Comparison of ENCODE assay signal across 8 cellular contexts in the genomic region with DNA sequence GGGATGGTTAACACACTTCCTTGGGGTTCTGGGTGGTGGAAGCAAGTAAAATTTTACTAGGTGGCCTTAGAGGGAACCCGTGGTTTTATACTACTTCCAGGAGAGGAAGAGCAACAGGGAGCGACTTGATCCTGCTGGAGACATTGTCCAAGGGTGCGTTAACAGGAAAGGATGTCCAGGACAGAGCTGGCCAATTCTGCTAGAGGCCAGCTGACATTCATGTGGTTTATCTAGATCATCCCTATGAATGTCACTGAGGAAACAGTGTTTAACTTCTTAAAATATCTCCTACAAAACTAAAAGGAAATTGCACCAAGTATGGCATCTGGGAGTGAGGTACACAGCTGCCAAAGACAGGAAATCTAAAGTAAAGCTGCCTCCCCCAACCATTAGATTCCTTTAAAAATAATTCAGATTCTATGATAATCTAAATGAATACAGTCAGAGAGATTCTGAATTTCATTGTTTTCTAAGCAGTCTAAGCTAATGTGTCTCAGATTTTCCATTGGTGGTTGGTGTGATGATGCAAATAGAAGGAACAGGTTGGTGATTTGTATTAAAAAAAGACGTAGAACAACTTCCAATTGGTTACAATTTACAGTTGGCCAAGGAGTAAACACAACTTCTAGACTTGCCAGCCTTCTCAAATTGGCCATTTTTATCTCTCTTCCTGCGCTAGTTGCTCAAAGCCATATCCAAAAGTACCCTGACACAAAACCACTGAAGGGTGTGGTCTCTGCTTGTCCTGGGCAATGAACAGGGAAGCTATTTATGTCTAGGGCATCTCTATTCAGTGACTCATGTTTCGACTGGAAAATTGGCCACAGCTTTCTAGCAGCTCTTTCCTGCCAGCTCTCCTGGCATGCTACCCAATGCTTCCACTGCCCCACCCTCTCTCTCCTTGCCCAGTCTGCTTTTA.
DNase-seq lines count a peak whose midpoint lies in the region; ATAC-seq, FAIRE-seq and TF ChIP-seq lines count a peak whose summit lies in the region.

No MANE protein-coding gene starts in this region.

- no peaks in the 10 kb centered on the region for H3K36me3 Mint-ChIP-seq in activated naive CD8-positive, alpha-beta T cell treated with anti-CD3 and anti-CD28 coated beads, Interleukin-2, amount 50 U/mL, for 24 hours (ENCODE audit: low read depth)
- no peaks in the 10 kb centered on the region for H3K36me3 Mint-ChIP-seq in activated naive CD8-positive, alpha-beta T cell treated with anti-CD3 and anti-CD28 coated beads for 36 hours
- H3K36me3 Mint-ChIP-seq in activated T-helper 17 cell treated with anti-CD3 and anti-CD28 coated beads, Interleukin-2, amount 50 U/mL, for 72 hours (ENCODE audit: low read depth) = no peaks in the 10 kb centered on the region

- H3K4me1 ChIP-seq in keratinocyte (ENCODE audit: control insufficient read depth, extremely low read depth, insufficient read depth, low read length) (peaks cover 14% of the 10 kb centered on the region), colonic mucosa (no peaks in the 10 kb centered on the region)

- no peaks in the 10 kb centered on the region for H3K9me1 ChIP-seq in keratinocyte (ENCODE audit: control insufficient read depth, extremely low read depth, insufficient read depth, low read length)

- H3K9me3 ChIP-seq in keratinocyte (ENCODE audit: control insufficient read depth, low read depth, low read length) (no peaks in the 10 kb centered on the region), colonic mucosa (no peaks in the 10 kb centered on the region)

- no peak overlapping the region for H2AFZ ChIP-seq in keratinocyte (ENCODE audit: control insufficient read depth, low read length)

- H3K27me3 ChIP-seq in keratinocyte (ENCODE audit: control insufficient read depth, extremely low read depth, insufficient read depth, low read length) (no peaks in the 10 kb centered on the region), colonic mucosa (no peaks in the 10 kb centered on the region)

- H4K20me1 ChIP-seq in keratinocyte (ENCODE audit: control insufficient read depth, extremely low read depth, insufficient read depth, low read length) = no peaks in the 10 kb centered on the region

- dilution Hi-C loops in keratinocyte (cut with MboI; ENCODE audit: extremely low pct_ligation_motif_present, low sequenced_read_pairs) = no loop called here

- H3K27me3 Mint-ChIP-seq in activated naive CD8-positive, alpha-beta T cell treated with anti-CD3 and anti-CD28 coated beads, Interleukin-2, amount 50 U/mL, for 24 hours = peaks cover 1% of the 10 kb centered on the region
- no peaks in the 10 kb centered on the region for H3K27me3 Mint-ChIP-seq in activated naive CD8-positive, alpha-beta T cell treated with anti-CD3 and anti-CD28 coated beads for 36 hours
- H3K27me3 Mint-ChIP-seq in activated T-helper 17 cell treated with anti-CD3 and anti-CD28 coated beads, Interleukin-2, amount 50 U/mL, for 72 hours = no peaks in the 10 kb centered on the region

- peak; percentile 24 for ATAC-seq in activated naive CD8-positive, alpha-beta T cell treated with anti-CD3 and anti-CD28 coated beads, Interleukin-2, amount 50 U/mL, for 24 hours
- no peak for ATAC-seq in GM21526 (IDR thresholded peaks at IDR 0.05; ENCODE audit: low FRiP score, unreplicated experiment)
- ATAC-seq in activated T-helper 17 cell treated with anti-CD3 and anti-CD28 coated beads, Interleukin-2, amount 50 U/mL, for 72 hours (replicated peaks) = no peak

- DNase-seq in activated naive CD8-positive, alpha-beta T cell treated with anti-CD3 and anti-CD28 coated beads, Interleukin-2, amount 50 U/mL, for 24 hours = no peak
- no peak for DNase-seq in activated naive CD8-positive, alpha-beta T cell treated with anti-CD3 and anti-CD28 coated beads for 36 hours
- peak; percentile 8 for DNase-seq in amniotic stem cell (lab: John Stamatoyannopoulos, UW)
- peak; percentile 17 for DNase-seq in keratinocyte (ENCODE audit: low read depth, low spot score)
- no peak for DNase-seq in colonic mucosa
- DNase-seq in GF-D8 (lab: John Stamatoyannopoulos, UW) = no peak

- no peak overlapping the region for H3K4me3 Mint-ChIP-seq in activated naive CD8-positive, alpha-beta T cell treated with anti-CD3 and anti-CD28 coated beads, Interleukin-2, amount 50 U/mL, for 24 hours
- no peak overlapping the region for H3K4me3 Mint-ChIP-seq in activated naive CD8-positive, alpha-beta T cell treated with anti-CD3 and anti-CD28 coated beads for 36 hours
- H3K4me3 Mint-ChIP-seq in activated T-helper 17 cell treated with anti-CD3 and anti-CD28 coated beads, Interleukin-2, amount 50 U/mL, for 72 hours = no peak overlapping the region

- H3K4me3 ChIP-seq in keratinocyte (ENCODE audit: control insufficient read depth in 2 of 3, extremely low read depth in 1 of 3, insufficient read depth in 2 of 3, low read depth in 1 of 3, low read length in 3 of 3) (no peak overlapping the region), colonic mucosa (no peak overlapping the region)

- intact Hi-C loops in colonic mucosa (cut with DNase I) = no loop called here

- H3K36me3 ChIP-seq in keratinocyte (ENCODE audit: control insufficient read depth in 2 of 2, extremely low read depth in 1 of 2, insufficient read depth in 2 of 2, low read length in 2 of 2) (no peaks in the 10 kb centered on the region), colonic mucosa (no peaks in the 10 kb centered on the region)

- FAIRE-seq in keratinocyte (lab: Jason Lieb, UNC) = peak; percentile 98

- H3K79me2 ChIP-seq in keratinocyte (ENCODE audit: control insufficient read depth, insufficient read depth, low read length) = no peaks in the 10 kb centered on the region

- H3K4me2 ChIP-seq in keratinocyte (ENCODE audit: control insufficient read depth, extremely low read depth, insufficient read depth, low read depth, low read length) = peak overlapping the region; percentile 28

- H3K9ac ChIP-seq in keratinocyte (ENCODE audit: control insufficient read depth, extremely low read depth, insufficient read depth, low read length) (no peak overlapping the region), colonic mucosa (ENCODE audit: low read depth in 2 of 2, low read length in 2 of 2) (no peak overlapping the region)

- peaks cover 11% of the 10 kb centered on the region for H3K4me1 Mint-ChIP-seq in activated naive CD8-positive, alpha-beta T cell treated with anti-CD3 and anti-CD28 coated beads, Interleukin-2, amount 50 U/mL, for 24 hours
- no peaks in the 10 kb centered on the region for H3K4me1 Mint-ChIP-seq in activated naive CD8-positive, alpha-beta T cell treated with anti-CD3 and anti-CD28 coated beads for 36 hours
- H3K4me1 Mint-ChIP-seq in activated T-helper 17 cell treated with anti-CD3 and anti-CD28 coated beads, Interleukin-2, amount 50 U/mL, for 72 hours = no peaks in the 10 kb centered on the region

- no peak overlapping the region for H3K27ac Mint-ChIP-seq in activated naive CD8-positive, alpha-beta T cell treated with anti-CD3 and anti-CD28 coated beads, Interleukin-2, amount 50 U/mL, for 24 hours
- no peak overlapping the region for H3K27ac Mint-ChIP-seq in activated naive CD8-positive, alpha-beta T cell treated with anti-CD3 and anti-CD28 coated beads for 36 hours
- no peak overlapping the region for H3K27ac Mint-ChIP-seq in activated T-helper 17 cell treated with anti-CD3 and anti-CD28 coated beads, Interleukin-2, amount 50 U/mL, for 72 hours

- H3K27ac ChIP-seq in keratinocyte (ENCODE audit: control insufficient read depth, insufficient read depth, low read length) (no peak overlapping the region), colonic mucosa (no peak overlapping the region)

- no peak for TF ChIP-seq CTCF in keratinocyte (optimal IDR thresholded peaks at IDR 0.05 in 1 of 3, IDR thresholded peaks at IDR 0.05 in 1 of 3, conservative IDR thresholded peaks at IDR 0.05 in 1 of 3; ENCODE audit: extremely low read depth in 1 of 3, insufficient read depth in 2 of 3, low read length in 3 of 3)
- no peak for TF ChIP-seq CTCF in colonic mucosa (IDR thresholded peaks at IDR 0.05)

- peaks cover 9% of the 10 kb centered on the region for H3K9me3 Mint-ChIP-seq in activated naive CD8-positive, alpha-beta T cell treated with anti-CD3 and anti-CD28 coated beads, Interleukin-2, amount 50 U/mL, for 24 hours
- H3K9me3 Mint-ChIP-seq in activated naive CD8-positive, alpha-beta T cell treated with anti-CD3 and anti-CD28 coated beads for 36 hours = no peaks in the 10 kb centered on the region
- peaks cover 15% of the 10 kb centered on the region for H3K9me3 Mint-ChIP-seq in activated T-helper 17 cell treated with anti-CD3 and anti-CD28 coated beads, Interleukin-2, amount 50 U/mL, for 72 hours

Comparison
In these comparisons a context has a peak if more than half of its experiments do, and no peak if none do; other contexts are left out.
1. DNase-seq: peak in amniotic stem cell (single experiment) and keratinocyte (single experiment); none in activated naive CD8-positive, alpha-beta T cell treated with anti-CD3 and anti-CD28 coated beads, Interleukin-2, amount 50 U/mL, for 24 hours (single experiment), activated naive CD8-positive, alpha-beta T cell treated with anti-CD3 and anti-CD28 coated beads for 36 hours (single experiment), colonic mucosa (single experiment) and GF-D8 (single experiment).